Comparison of ENCODE assay signal across 2 cellular contexts in the genomic region with DNA sequence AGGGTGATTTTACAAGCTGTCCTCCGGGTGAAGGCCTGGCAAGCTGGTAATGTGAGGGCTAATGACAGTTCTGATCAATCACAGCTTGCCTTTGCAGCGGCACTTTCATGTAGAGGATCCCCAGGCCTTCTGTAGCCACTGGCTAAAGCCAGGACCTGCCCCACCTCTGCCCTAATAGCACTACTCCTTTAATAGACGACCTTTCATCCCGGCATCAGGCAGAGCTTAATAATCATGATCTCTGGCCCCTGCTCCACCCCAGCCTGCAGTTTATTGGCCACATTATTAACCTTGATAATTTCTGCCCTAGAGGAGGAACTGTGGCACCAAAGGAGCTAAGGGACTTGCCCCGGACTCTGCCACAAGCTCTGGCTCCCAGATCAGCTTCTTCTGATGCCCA.
TF ChIP-seq lines count a peak whose summit lies in the region.

No MANE protein-coding gene starts in this region.

TF ChIP-seq in liver, 16 proteins besides CTCF, POLR2A, EP300 and RAD21 (continued from another document):
- TF ChIP-seq ZBTB33 (IDR thresholded peaks at IDR 0.05) (peak; percentile 28), HNF4A (conservative IDR thresholded peaks at IDR 0.05) (peak; percentile 94), SP1 (IDR thresholded peaks at IDR 0.05) (peak; percentile 89), TAF1 (conservative IDR thresholded peaks at IDR 0.05) (no peak), JUND (IDR thresholded peaks at IDR 0.05) (peak in 1 of 2 donors; percentile 65), NR2F2 (IDR thresholded peaks at IDR 0.05) (peak; percentile 71), FOXA1 (IDR thresholded peaks at IDR 0.05) (no peak), FOXA2 (IDR thresholded peaks at IDR 0.05) (no peak), HNF4G (IDR thresholded peaks at IDR 0.05) (peak; percentile 79), EGR1 (IDR thresholded peaks at IDR 0.05; ENCODE audit: low read depth in 2 of 2) (peak in 1 of 2 donors; percentile 30)

TF ChIP-seq in HepG2, 621 proteins besides CTCF, POLR2A, EP300 and RAD21 (continued from another document):
- TF ChIP-seq, protein P1, sequence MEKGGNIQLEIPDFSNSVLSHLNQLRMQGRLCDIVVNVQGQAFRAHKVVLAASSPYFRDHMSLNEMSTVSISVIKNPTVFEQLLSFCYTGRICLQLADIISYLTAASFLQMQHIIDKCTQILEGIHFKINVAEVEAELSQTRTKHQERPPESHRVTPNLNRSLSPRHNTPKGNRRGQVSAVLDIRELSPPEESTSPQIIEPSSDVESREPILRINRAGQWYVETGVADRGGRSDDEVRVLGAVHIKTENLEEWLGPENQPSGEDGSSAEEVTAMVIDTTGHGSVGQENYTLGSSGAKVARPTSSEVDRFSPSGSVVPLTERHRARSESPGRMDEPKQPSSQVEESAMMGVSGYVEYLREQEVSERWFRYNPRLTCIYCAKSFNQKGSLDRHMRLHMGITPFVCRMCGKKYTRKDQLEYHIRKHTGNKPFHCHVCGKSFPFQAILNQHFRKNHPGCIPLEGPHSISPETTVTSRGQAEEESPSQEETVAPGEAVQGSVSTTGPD (CRISPR knock-in tag; IDR thresholded peaks at IDR 0.05), result no peak
- no peak for TF ChIP-seq NCOA2 (CRISPR knock-in tag; IDR thresholded peaks at IDR 0.05)
